ENCODE assay signal across 17 cellular contexts in genomic region chr10:132891313-132891712, GRCh38. TPM values are rescaled to one million over a fixed set of nuclear protein-coding genes. Genes with fewer than 3 reads are reported as not detected.
"Had no signal": no experiment of that assay in that cellular context is flagged by ENCODE, and none has a peak within 500 bp of the region (broad histone marks: within the 10 kb centered on the region; RNA-seq: fewer than 3 reads in every experiment).

No MANE protein-coding gene starts in this region.

- H3K36me3 Mint-ChIP-seq: naive thymus-derived CD8-positive, alpha-beta T cell had no signal

- H3K9me3 ChIP-seq: neutrophil had no signal

- H3K27ac Mint-ChIP-seq: activated CD4-positive, alpha-beta T cell treated with anti-CD3 and anti-CD28 coated beads, Interleukin-2, amount 10 ng/mL, durations not matched to agents 24 days and 14 days; activated CD8-positive, alpha-beta T cell treated with anti-CD3 and anti-CD28 coated beads, Interleukin-2, amount 10 ng/mL, durations not matched to agents 7 days and 5 days had no signal

- H3K36me3 ChIP-seq: neutrophil had no signal

- H3K9me3 Mint-ChIP-seq: activated CD4-positive, alpha-beta T cell treated with anti-CD3 and anti-CD28 coated beads, Interleukin-2, amount 10 ng/mL, durations not matched to agents 24 days and 14 days; naive thymus-derived CD8-positive, alpha-beta T cell had no signal

- DNase-seq: activated CD4-positive, alpha-beta T cell treated with anti-CD3 and anti-CD28 coated beads, Interleukin-2, amount 10 ng/mL, durations not matched to agents 24 days and 14 days; activated CD4-positive, CD25-positive, alpha-beta regulatory T cell; activated CD8-positive, alpha-beta memory T cell treated with anti-CD3 and anti-CD28 coated beads, Interleukin-2, amount 50 U/mL, for 4 hours; activated CD8-positive, alpha-beta T cell treated with anti-CD3 and anti-CD28 coated beads, Interleukin-2, amount 10 ng/mL, durations not matched to agents 7 days and 5 days; activated naive CD4-positive, alpha-beta T cell treated with Interleukin-2 at 50 U/mL for 16 hours; hypothalamus; naive thymus-derived CD8-positive, alpha-beta T cell; retina; small intestine; stimulated activated CD4-positive, alpha-beta T cell treated with anti-CD3 and anti-CD28 coated beads, Interleukin-4, amount 100 ng/mL, for 24 hours; stimulated activated naive CD4-positive, alpha-beta T cell treated with Interleukin-2 at 50 U/mL for 16 hours; substantia nigra; SW 1271; trophoblast cell had no signal

- H3K4me1 Mint-ChIP-seq: activated CD4-positive, alpha-beta T cell treated with anti-CD3 and anti-CD28 coated beads, Interleukin-2, amount 10 ng/mL, durations not matched to agents 24 days and 14 days had no signal

- H3K27ac ChIP-seq: neutrophil had no signal

- H3K4me3 Mint-ChIP-seq: activated CD4-positive, alpha-beta T cell treated with anti-CD3 and anti-CD28 coated beads, Interleukin-2, amount 10 ng/mL, durations not matched to agents 24 days and 14 days; activated CD8-positive, alpha-beta T cell treated with anti-CD3 and anti-CD28 coated beads, Interleukin-2, amount 10 ng/mL, durations not matched to agents 7 days and 5 days; naive thymus-derived CD8-positive, alpha-beta T cell had no signal

- ATAC-seq: activated CD8-positive, alpha-beta T cell treated with anti-CD3 and anti-CD28 coated beads, Interleukin-2, amount 10 ng/mL, durations not matched to agents 7 days and 5 days; left colon; naive thymus-derived CD8-positive, alpha-beta T cell had no signal

RNA-seq across cellular contexts. Expression of gene CFAP46, which starts 51.1 kb away (rescaled TPM):
- total RNA-seq: activated CD4-positive, alpha-beta T cell treated with anti-CD3 and anti-CD28 coated beads, Interleukin-2, amount 10 ng/mL, durations not matched to agents 24 days and 14 days; activated CD8-positive, alpha-beta T cell treated with anti-CD3 and anti-CD28 coated beads, Interleukin-2, amount 10 ng/mL, durations not matched to agents 7 days and 5 days; naive thymus-derived CD8-positive, alpha-beta T cell; SK-MEL-5 had no signal
- polyA plus RNA-seq: naive thymus-derived CD8-positive, alpha-beta T cell had no signal
